16 cellular contexts compared by ENCODE assay signal in the genomic region with DNA sequence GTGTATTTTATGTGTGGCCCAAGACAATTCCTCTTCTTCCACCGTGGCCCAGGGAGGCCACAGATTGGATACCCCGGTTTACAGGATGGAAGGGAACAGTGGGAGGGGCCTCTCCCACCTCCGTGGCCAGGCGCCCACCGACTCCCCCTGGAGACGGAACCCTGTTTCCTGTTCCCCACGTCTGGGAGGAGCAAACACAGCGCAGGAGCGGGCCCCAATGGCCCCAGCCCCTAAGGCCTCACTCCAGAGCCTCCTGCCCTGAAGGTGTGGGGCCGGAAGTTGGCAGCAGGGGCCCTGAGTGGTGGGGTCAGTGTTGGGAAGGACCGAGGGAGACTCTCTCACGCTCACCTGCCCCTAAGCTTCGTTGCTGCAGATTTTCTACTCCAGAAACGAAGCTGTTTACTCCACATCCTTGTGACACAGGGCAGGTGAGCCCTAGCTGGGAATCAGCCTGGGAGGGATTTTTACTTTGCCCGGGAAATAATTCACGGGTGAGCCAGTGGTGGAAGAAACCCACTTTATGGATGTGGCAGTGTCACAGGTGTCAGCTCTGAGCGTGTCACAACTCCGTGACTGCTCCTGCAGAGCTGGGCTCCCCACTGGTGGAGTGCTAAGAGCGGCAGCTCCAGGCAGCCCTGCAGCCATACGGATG.
"Had no signal": no experiment of that assay in that cellular context is flagged by ENCODE, and none has a peak within 500 bp of the region (broad histone marks: within the 10 kb centered on the region; RNA-seq: fewer than 3 reads in every experiment).

No MANE protein-coding gene starts in this region.

- H3K36me3 ChIP-seq: esophagus muscularis mucosa, pancreas, sigmoid colon, thoracic aorta had no signal

- FAIRE-seq: pancreas had no signal

- H3K4me1 ChIP-seq: body of pancreas, esophagus muscularis mucosa, pancreas, sigmoid colon had no signal

- DNase-seq: activated CD4-positive, alpha-beta memory T cell treated with anti-CD3 and anti-CD28 coated beads, Interleukin-2, amount 10 ng/mL, durations not matched to agents 7 days and 5 days; activated CD4-positive, alpha-beta T cell treated with anti-CD3 and anti-CD28 coated beads for 36 hours; activated gamma-delta T cell; activated T-cell treated with anti-CD3 and anti-CD28 coated beads, Interleukin-2, amount 50 U/mL, for 48 hours; amygdala; body of pancreas; central memory CD4-positive, alpha-beta T cell; cortex of kidney; effector CD4-positive, alpha-beta T cell; kidney glomerular epithelial cell; sigmoid colon; stimulated activated CD4-positive, alpha-beta T cell treated with anti-CD3 and anti-CD28 coated beads, Interleukin-1b, Interleukin-23, amount 100 ng/mL, for 48 hours; T1000 had no signal

- H3K27me3 ChIP-seq: body of pancreas, pancreas had no signal

- H3K9me3 ChIP-seq: body of pancreas, esophagus muscularis mucosa, pancreas, sigmoid colon, thoracic aorta had no signal

- H3K27ac ChIP-seq: body of pancreas, esophagus muscularis mucosa, pancreas, sigmoid colon, thoracic aorta had no signal

- H3K4me3 ChIP-seq: body of pancreas, esophagus muscularis mucosa, pancreas, sigmoid colon, thoracic aorta had no signal
